ENCODE assay signal across 22 cellular contexts in genomic region chr5:122392224-122392623, GRCh38.
DNase-seq lines count a peak whose midpoint lies in the region; ATAC-seq and TF ChIP-seq lines count a peak whose summit lies in the region.
"Had no signal": no experiment of that assay in that cellular context is flagged by ENCODE, and none has a peak within 500 bp of the region (broad histone marks: within the 10 kb centered on the region; RNA-seq: fewer than 3 reads in every experiment).

No MANE protein-coding gene starts in this region.

- peaks cover 15% of the 10 kb centered on the region for H3K4me1 Mint-ChIP-seq in GM23338
- H3K4me1 Mint-ChIP-seq: CD14-positive monocyte; CD8-positive, alpha-beta memory T cell had no signal

- peaks cover 8% of the 10 kb centered on the region for H3K9me1 ChIP-seq in IMR-90 (ENCODE audit: insufficient read depth, low read length)

- dilution Hi-C loops in IMR-90 (cut with HindIII; ENCODE audit: low sequenced_read_pairs, unreplicated experiment) = no loop called here

- H3K27ac Mint-ChIP-seq in GM23338 = no peak overlapping the region
- H3K27ac Mint-ChIP-seq: CD14-positive monocyte; CD4-positive, alpha-beta T cell; CD8-positive, alpha-beta memory T cell; HFFc6 had no signal

- H3K9ac ChIP-seq in IMR-90 (ENCODE audit: low read depth, low read length) = no peak overlapping the region
- H3K9ac ChIP-seq in mesenchymal stem cell (ENCODE audit: low read length) = no peak overlapping the region
- no peak overlapping the region for H3K9ac ChIP-seq in smooth muscle cell (ENCODE audit: low read depth)
- H3K9ac ChIP-seq: BLaER1 treated with 17β-estradiol and CSF1 and Interleukin-3, amounts not matched to agents 10 nM and 100 nM had no signal

- H2AK9ac ChIP-seq in IMR-90 (replicated peaks; ENCODE audit: low read depth, low read length, poor library complexity) = no peak overlapping the region

- no TSS peak for BruUV-seq in IMR-90 (replicated peaks; lab: Mats Ljungman, UMichigan)

- no peak for ATAC-seq in GM23338
- ATAC-seq in IMR-90 (ENCODE audit: low read depth) = no peak
- no peak for ATAC-seq in HG03039 (IDR thresholded peaks at IDR 0.05; ENCODE audit: unreplicated experiment)
- ATAC-seq in GM21390 (IDR thresholded peaks at IDR 0.05; ENCODE audit: unreplicated experiment) = no peak
- ATAC-seq: A549, HCT116 had no signal

- H3K27ac ChIP-seq in GM23338 (ENCODE audit: low read depth) (0 out of 2 replicates have a peak overlapping the region, but pooled peaks have one; percentile 5), IMR-90 (ENCODE audit: insufficient read depth, low read length) (no peak overlapping the region; the same call in 1 of the 2 replicates), mesenchymal stem cell (ENCODE audit: low read length, poor library complexity, severe bottlenecking) (no peak overlapping the region), smooth muscle cell (ENCODE audit: low read depth) (no peak overlapping the region)
- H3K27ac ChIP-seq: A549; BLaER1 treated with 17β-estradiol and CSF1 and Interleukin-3, amounts not matched to agents 10 nM and 100 nM had no signal

- no peaks in the 10 kb centered on the region for H3K9me3 Mint-ChIP-seq in GM23338
- H3K9me3 Mint-ChIP-seq: CD4-positive, alpha-beta T cell; CD8-positive, alpha-beta memory T cell; HFFc6 had no signal

- H3K36me3 Mint-ChIP-seq in GM23338 (ENCODE audit: low read depth) = no peaks in the 10 kb centered on the region
- H3K36me3 Mint-ChIP-seq: CD14-positive monocyte; CD8-positive, alpha-beta memory T cell had no signal

- no peaks in the 10 kb centered on the region for H3K9me3 ChIP-seq in IMR-90 (ENCODE audit: control insufficient read depth, insufficient read depth, low read length)
- H3K9me3 ChIP-seq in mesenchymal stem cell (ENCODE audit: control insufficient read depth, low read length) = no peaks in the 10 kb centered on the region
- H3K9me3 ChIP-seq in smooth muscle cell (replicated peaks; ENCODE audit: low read depth) = no peaks in the 10 kb centered on the region
- H3K9me3 ChIP-seq: A549; BE2C; BLaER1 treated with 17β-estradiol and CSF1 and Interleukin-3, amounts not matched to agents 10 nM and 100 nM had no signal

- H3K4ac ChIP-seq in IMR-90 (ENCODE audit: low read depth, low read length) (peak overlapping the region; percentile 45; the same call in 1 of the 2 replicates), mesenchymal stem cell (ENCODE audit: low read depth in 1 of 2, low read length in 2 of 2) (peak overlapping the region in 1 of 2 experiments; percentile 41)

- no peak overlapping the region for H3K56ac ChIP-seq in IMR-90 (ENCODE audit: extremely low read depth, insufficient read depth, low read length)

- no peaks in the 10 kb centered on the region for H3K27me3 Mint-ChIP-seq in GM23338 (ENCODE audit: insufficient read depth, low read depth, poor library complexity)

- H4K20me1 ChIP-seq in GM23338 (replicated peaks; ENCODE audit: insufficient read depth) (no peaks in the 10 kb centered on the region), IMR-90 (ENCODE audit: insufficient read depth, low read length) (no peaks in the 10 kb centered on the region), smooth muscle cell (ENCODE audit: low read depth) (no peaks in the 10 kb centered on the region)
- H4K20me1 ChIP-seq: BLaER1 treated with 17β-estradiol and CSF1 and Interleukin-3, amounts not matched to agents 10 nM and 100 nM had no signal

- H3K18ac ChIP-seq in IMR-90 (ENCODE audit: low read depth, low read length) (peak overlapping the region; percentile 93; the same call in 1 of the 2 replicates), mesenchymal stem cell (ENCODE audit: low read depth in 1 of 2, low read length in 2 of 2) (no peak overlapping the region)

- H2BK120ac ChIP-seq in IMR-90 (ENCODE audit: low read depth, low read length) (peak overlapping the region; percentile 62), mesenchymal stem cell (ENCODE audit: low read depth, low read length) (no peak overlapping the region)

- H3K79me2 ChIP-seq in GM23338 (replicated peaks; ENCODE audit: insufficient read depth) = no peaks in the 10 kb centered on the region
- no peaks in the 10 kb centered on the region for H3K79me2 ChIP-seq in smooth muscle cell (ENCODE audit: low read depth)

- H2BK12ac ChIP-seq in mesenchymal stem cell (ENCODE audit: low read length in 2 of 2) = peak overlapping the region in 1 of 2 experiments; percentile 54

- WGBS in IMR-90 (ENCODE audit: extremely low coverage in 2 of 2, insufficient read length in 1 of 2), 2 experiments = no CpG with 5 or more reads among the region's 2 CpGs
- WGBS in mesenchymal stem cell = 91% methylated on average over 2 of the region's 2 CpGs
- 91% methylated on average over 2 of the region's 2 CpGs for WGBS in smooth muscle cell (ENCODE audit: low lambda C conversion rate)

- peak overlapping the region; percentile 36 for H2BK5ac ChIP-seq in IMR-90 (ENCODE audit: low read depth, low read length, poor library complexity, severe bottlenecking)
- no peak overlapping the region for H2BK5ac ChIP-seq in mesenchymal stem cell (ENCODE audit: low read depth, low read length, poor library complexity, severe bottlenecking)

- no peak for TF ChIP-seq POLR2A in IMR-90 (IDR thresholded peaks at IDR 0.05; ENCODE audit: low read depth, low read length)

- H3K9me2 ChIP-seq in GM23338 (ENCODE audit: insufficient read depth) = no peaks in the 10 kb centered on the region

- H3K4me1 ChIP-seq in GM23338 (ENCODE audit: insufficient read depth) (peaks cover 8% of the 10 kb centered on the region), IMR-90 (ENCODE audit: control insufficient read depth, insufficient read depth, low read length) (peaks cover 8% of the 10 kb centered on the region), mesenchymal stem cell (ENCODE audit: control insufficient read depth, insufficient read depth, low read depth, low read length) (no peaks in the 10 kb centered on the region), smooth muscle cell (ENCODE audit: low read depth) (peaks cover 2% of the 10 kb centered on the region)
- H3K4me1 ChIP-seq: A549; BE2C; BLaER1 treated with 17β-estradiol and CSF1 and Interleukin-3, amounts not matched to agents 10 nM and 100 nM had no signal

- H3K4me3 ChIP-seq in GM23338 (no peak overlapping the region), IMR-90 (ENCODE audit: insufficient read depth, low read depth, low read length) (no peak overlapping the region), mesenchymal stem cell (ENCODE audit: insufficient read depth in 1 of 2, low read depth in 1 of 2, low read length in 2 of 2) (no peak overlapping the region), smooth muscle cell (no peak overlapping the region)
- H3K4me3 ChIP-seq: A549; BLaER1 treated with 17β-estradiol and CSF1 and Interleukin-3, amounts not matched to agents 10 nM and 100 nM had no signal

- H3K14ac ChIP-seq in IMR-90 (replicated peaks; ENCODE audit: low read depth, low read length) (peak overlapping the region; percentile 81; the same call in 1 of the 2 replicates), mesenchymal stem cell (ENCODE audit: low read length in 2 of 2) (peak overlapping the region in 1 of 2 experiments; percentile 65)

- peak overlapping the region; percentile 25; the same call in 1 of the 2 replicates for H4K5ac ChIP-seq in IMR-90 (ENCODE audit: low read depth, low read length)

- no peak overlapping the region for H2AK5ac ChIP-seq in IMR-90 (ENCODE audit: low read depth, low read length)
- no peak overlapping the region for H2AK5ac ChIP-seq in mesenchymal stem cell (ENCODE audit: low read length, severe bottlenecking)

- POLR2A ChIA-PET in IMR-90 (lab: Charles Lee; ENCODE audit: unreplicated experiment) = no interaction called here

- intact Hi-C loops in IMR-90 (cut with micrococcal nuclease) = loop anchor here (5.0 kb wide), 1 partner anchor 80 kb away; the partner anchor contains the start of gene SNCAIP

- no peak for TF ChIP-seq RAD21 in IMR-90 (IDR thresholded peaks at IDR 0.05; ENCODE audit: low read length)

- H3K23ac ChIP-seq in IMR-90 (ENCODE audit: low read depth, low read length) = peak overlapping the region; percentile 37; the same call in 1 of the 2 replicates
- H3K23ac ChIP-seq in mesenchymal stem cell (ENCODE audit: low read length in 2 of 2) = no peak overlapping the region

- H3K27me3 ChIP-seq in GM23338 (ENCODE audit: insufficient read depth) (no peaks in the 10 kb centered on the region), IMR-90 (ENCODE audit: control insufficient read depth, insufficient read depth, low read length) (no peaks in the 10 kb centered on the region), mesenchymal stem cell (ENCODE audit: control insufficient read depth in 1 of 2, insufficient read depth in 1 of 2, low read length in 2 of 2) (no peaks in the 10 kb centered on the region), smooth muscle cell (ENCODE audit: low read depth) (no peaks in the 10 kb centered on the region)
- H3K27me3 ChIP-seq: BLaER1 treated with 17β-estradiol and CSF1 and Interleukin-3, amounts not matched to agents 10 nM and 100 nM had no signal

- no peak overlapping the region for H3K4me3 Mint-ChIP-seq in GM23338
- H3K4me3 Mint-ChIP-seq: CD14-positive monocyte; CD4-positive, alpha-beta T cell; CD8-positive, alpha-beta memory T cell; HFFc6 had no signal

- H4K8ac ChIP-seq in IMR-90 (ENCODE audit: low read depth in 2 of 2, low read length in 2 of 2) = peak overlapping the region in 1 of 2 experiments; percentile 28; a peak in 1 of 4 replicates
- H4K8ac ChIP-seq in mesenchymal stem cell (ENCODE audit: low read length) = no peak overlapping the region

- H4K91ac ChIP-seq in IMR-90 (ENCODE audit: insufficient read depth, low read depth, low read length) (no peak overlapping the region), mesenchymal stem cell (ENCODE audit: low read length) (no peak overlapping the region)

- H2BK15ac ChIP-seq in IMR-90 (ENCODE audit: low read depth, low read length) = no peak overlapping the region
- H2BK15ac ChIP-seq in mesenchymal stem cell (ENCODE audit: low read depth, poor library complexity, severe bottlenecking) = no peak overlapping the region

- TF ChIP-seq CTCF in GM23338 (conservative IDR thresholded peaks at IDR 0.05; ENCODE audit: low read depth in 2 of 2) = no peak
- TF ChIP-seq CTCF in IMR-90 (conservative IDR thresholded peaks at IDR 0.05; ENCODE audit: low read depth, low read length) = no peak
- TF ChIP-seq CTCF in smooth muscle cell (IDR thresholded peaks at IDR 0.05; ENCODE audit: borderline replicate concordance, insufficient read depth, poor library complexity, severe bottlenecking) = no peak

- CTCF ChIA-PET in IMR-90 (lab: Yijun Ruan, JAX) = interaction anchor here (1.2 kb wide), 1 partner anchor 24 kb away, joined by 3 read pairs; no protein-coding TSS in a partner anchor

- H2AFZ ChIP-seq in GM23338 = no peak overlapping the region
- H2AFZ ChIP-seq in IMR-90 (replicated peaks; ENCODE audit: low read length, poor library complexity) = no peak overlapping the region
- no peak overlapping the region for H2AFZ ChIP-seq in mesenchymal stem cell (ENCODE audit: low read depth, low read length)
- H2AFZ ChIP-seq in smooth muscle cell (ENCODE audit: low read depth) = no peak overlapping the region

- H3F3A ChIP-seq in GM23338 (replicated peaks; ENCODE audit: low read depth) (no peaks in the 10 kb centered on the region), smooth muscle cell (ENCODE audit: low read depth) (no peaks in the 10 kb centered on the region)

- in situ Hi-C loops in IMR-90 (cut with MboI; ENCODE audit: low sequenced_read_pairs) = no loop called here

- no peaks in the 10 kb centered on the region for H3K36me3 ChIP-seq in GM23338 (ENCODE audit: insufficient read depth)
- no peaks in the 10 kb centered on the region; the same call in 1 of the 2 replicates for H3K36me3 ChIP-seq in IMR-90 (ENCODE audit: control insufficient read depth, insufficient read depth, low read length)
- no peaks in the 10 kb centered on the region for H3K36me3 ChIP-seq in mesenchymal stem cell (ENCODE audit: control insufficient read depth in 1 of 2, insufficient read depth in 2 of 2, low read depth in 1 of 2, low read length in 2 of 2)
- no peaks in the 10 kb centered on the region for H3K36me3 ChIP-seq in smooth muscle cell (ENCODE audit: low read depth)
- H3K36me3 ChIP-seq: BE2C; BLaER1 treated with 17β-estradiol and CSF1 and Interleukin-3, amounts not matched to agents 10 nM and 100 nM had no signal

- H3K79me1 ChIP-seq in IMR-90 (ENCODE audit: low read depth in 1 of 2, low read length in 2 of 2) = peaks cover 2 to 12% of the 10 kb centered on the region in 2 experiments; a peak in 2 of 4 replicates
- no peaks in the 10 kb centered on the region for H3K79me1 ChIP-seq in mesenchymal stem cell (replicated peaks; ENCODE audit: low read length, poor library complexity, severe bottlenecking)

- DNase-seq in GM23338 (ENCODE audit: low spot score) (no peak), IMR-90 (no peak), mesenchymal stem cell (peak; percentile 7), smooth muscle cell (lab: John Stamatoyannopoulos, UW; ENCODE audit: unreplicated experiment) (no peak)
- DNase-seq in activated naive CD4-positive, alpha-beta T cell treated with anti-CD3 and anti-CD28 coated beads, Interleukin-2, amount 50 U/mL, for 16 hours = no peak
- DNase-seq: 8988T; ACHN; BE2C; Calu3; CD4-positive, alpha-beta T cell; CD8-positive, alpha-beta memory T cell; COR-L47; DMS53; GF-D8; H7; HFFc6 had no signal

- H3K4me2 ChIP-seq in GM23338 = no peak overlapping the region
- H3K4me2 ChIP-seq in IMR-90 (ENCODE audit: low read depth, low read length) = peak overlapping the region; percentile 25; the same call in 1 of the 2 replicates
- no peak overlapping the region for H3K4me2 ChIP-seq in mesenchymal stem cell (ENCODE audit: low read length, poor library complexity, severe bottlenecking)
- peak overlapping the region; percentile 43 for H3K4me2 ChIP-seq in smooth muscle cell
- H3K4me2 ChIP-seq: A549; BLaER1 treated with 17β-estradiol and CSF1 and Interleukin-3, amounts not matched to agents 10 nM and 100 nM had no signal

- peak overlapping the region; percentile 59 for H2BK20ac ChIP-seq in IMR-90 (ENCODE audit: low read depth, low read length)

Comparison
In these comparisons a context has a peak if more than half of its experiments do, and no peak if none do; other contexts are left out.
1. H3K4me2 ChIP-seq: peak in IMR-90 (single experiment) and smooth muscle cell (single experiment); none in GM23338 (single experiment) and mesenchymal stem cell (single experiment).